In the genomic region with DNA sequence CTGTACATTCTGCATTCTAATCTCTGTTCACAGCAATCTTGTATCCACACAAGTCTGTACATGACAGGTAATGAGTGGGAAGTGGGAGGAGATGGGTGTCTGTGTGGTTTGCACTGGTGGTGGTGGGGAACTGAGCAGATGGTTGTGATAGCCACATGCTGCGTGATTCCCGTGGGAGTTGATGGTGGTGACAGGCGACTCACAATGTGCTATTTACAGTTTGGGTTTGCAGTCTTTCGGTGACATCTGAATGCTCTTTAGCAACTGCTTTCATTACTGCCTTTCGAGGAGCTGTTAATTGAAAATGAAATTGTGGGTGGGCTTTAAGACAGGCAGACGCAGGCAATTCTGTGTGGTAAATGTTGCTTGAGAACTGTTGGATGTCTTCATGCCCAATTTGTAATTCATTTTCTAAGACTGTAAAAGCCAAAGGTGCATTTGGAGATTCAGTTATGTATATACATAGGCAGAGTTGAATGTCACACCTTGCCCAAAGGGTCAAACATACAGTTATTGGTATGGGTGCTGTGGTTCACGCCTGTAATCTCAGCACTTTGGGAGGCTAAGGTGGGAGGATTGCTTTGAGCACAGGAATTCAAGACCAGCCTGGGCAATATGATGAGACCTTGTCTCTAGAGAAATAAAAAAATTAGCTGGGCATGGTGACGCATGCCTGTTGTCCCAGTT, we compare ENCODE assay signal across 8 cellular contexts.
DNase-seq lines count a peak whose midpoint lies in the region; ATAC-seq, FAIRE-seq and TF ChIP-seq lines count a peak whose summit lies in the region.

No MANE protein-coding gene starts in this region.

- H3K9me3 ChIP-seq in astrocyte (ENCODE audit: insufficient read depth, low read depth, low read length) (peaks cover 1% of the 10 kb centered on the region), uterus (no peaks in the 10 kb centered on the region)

- no peaks in the 10 kb centered on the region for H3K36me3 ChIP-seq in astrocyte (ENCODE audit: insufficient read depth, low read length)
- H3K36me3 ChIP-seq in uterus = no peaks in the 10 kb centered on the region

- H3K4me1 Mint-ChIP-seq in astrocyte (ENCODE audit: low read depth, unreplicated experiment) = peaks cover 33% of the 10 kb centered on the region

- peak overlapping the region; percentile 55 for H3K27ac Mint-ChIP-seq in astrocyte (ENCODE audit: unreplicated experiment)

- no peak overlapping the region for H3K4me2 ChIP-seq in astrocyte (ENCODE audit: low read length)

- intact Hi-C loops in left cardiac atrium (cut with DNase I) = no loop called here
- intact Hi-C loops in uterus (cut with DNase I; ENCODE audit: low total_unique reads) = no loop called here

- H3K27ac ChIP-seq in astrocyte (ENCODE audit: low read depth, low read length) (no peak overlapping the region), uterus (no peak overlapping the region)

- no peaks in the 10 kb centered on the region for H3K4me1 ChIP-seq in astrocyte (ENCODE audit: insufficient read depth, low read length)
- H3K4me1 ChIP-seq in uterus = no peaks in the 10 kb centered on the region

- peak overlapping the region; percentile 52 for H3K4me3 Mint-ChIP-seq in astrocyte (ENCODE audit: unreplicated experiment)

- no peak overlapping the region for H2AFZ ChIP-seq in astrocyte (ENCODE audit: low read depth, low read length)

- no peaks in the 10 kb centered on the region for H3K79me2 ChIP-seq in astrocyte (ENCODE audit: insufficient read depth, low read length)

- peak; percentile 32 for DNase-seq in GM10248 (ENCODE audit: extremely low spot score)
- peak; percentile 29 for DNase-seq in astrocyte (ENCODE audit: low read depth)
- DNase-seq in 8988T = no peak
- DNase-seq in left cardiac atrium = no peak
- DNase-seq in foreskin melanocyte = no peak
- DNase-seq in uterus = no peak

- no peak for FAIRE-seq in astrocyte (lab: Jason Lieb, UNC)

- H3K4me3 ChIP-seq in astrocyte (ENCODE audit: insufficient read depth, low read depth, low read length) = no peak overlapping the region
- no peak overlapping the region for H3K4me3 ChIP-seq in uterus

- CTCF ChIA-PET in GM10248 (lab: Yijun Ruan, JAX) = interaction anchor here (1.0 to 2.2 kb wide), 4 partner anchors 9 to 229 kb away, joined by 3 to 7 read pairs (median 4); no protein-coding TSS in a partner anchor

- ATAC-seq in GM19324 (IDR thresholded peaks at IDR 0.05; ENCODE audit: low FRiP score, unreplicated experiment) (peak; percentile 80), HG03025 (IDR thresholded peaks at IDR 0.05; ENCODE audit: low FRiP score, unreplicated experiment) (peak; percentile 92), left cardiac atrium (no peak)

- TF ChIP-seq POLR2A in uterus (IDR thresholded peaks at IDR 0.05) = no peak

- POLR2A ChIA-PET in GM10248 (lab: Yijun Ruan, JAX) = no interaction called here

- H3K27me3 Mint-ChIP-seq in astrocyte (ENCODE audit: low read depth, unreplicated experiment) = no peaks in the 10 kb centered on the region

- H4K20me1 ChIP-seq in astrocyte (ENCODE audit: insufficient read depth, low read length) = peaks cover 27% of the 10 kb centered on the region

- H3K36me3 Mint-ChIP-seq in astrocyte (ENCODE audit: low read depth, unreplicated experiment) = no peaks in the 10 kb centered on the region

- no peaks in the 10 kb centered on the region for H3K27me3 ChIP-seq in astrocyte (ENCODE audit: insufficient read depth, low read length)
- H3K27me3 ChIP-seq in uterus = no peaks in the 10 kb centered on the region

- no peak overlapping the region for H3K9ac ChIP-seq in astrocyte (ENCODE audit: low read length)

- TF ChIP-seq CTCF in GM10248 (IDR thresholded peaks at IDR 0.05; ENCODE audit: control extremely low read depth, extremely low read depth, low read depth, missing control alignments) (no peak), astrocyte (IDR thresholded peaks at IDR 0.05; ENCODE audit: insufficient read depth, low read depth, low read length) (no peak), uterus (IDR thresholded peaks at IDR 0.05) (no peak)

- peaks cover 2% of the 10 kb centered on the region for H3K9me3 Mint-ChIP-seq in astrocyte (ENCODE audit: unreplicated experiment)

Comparison
In these comparisons a context has a peak if more than half of its experiments do, and no peak if none do; other contexts are left out.
1. DNase-seq: peak in GM10248 (single experiment) and astrocyte (single experiment); none in 8988T (single experiment), left cardiac atrium (single experiment), foreskin melanocyte (single experiment) and uterus (0 of 2).
2. ATAC-seq: peak in GM19324 (single experiment) and HG03025 (single experiment); none in left cardiac atrium (0 of 2).